Comparison of ENCODE assay signal across 18 cellular contexts in the genomic region with DNA sequence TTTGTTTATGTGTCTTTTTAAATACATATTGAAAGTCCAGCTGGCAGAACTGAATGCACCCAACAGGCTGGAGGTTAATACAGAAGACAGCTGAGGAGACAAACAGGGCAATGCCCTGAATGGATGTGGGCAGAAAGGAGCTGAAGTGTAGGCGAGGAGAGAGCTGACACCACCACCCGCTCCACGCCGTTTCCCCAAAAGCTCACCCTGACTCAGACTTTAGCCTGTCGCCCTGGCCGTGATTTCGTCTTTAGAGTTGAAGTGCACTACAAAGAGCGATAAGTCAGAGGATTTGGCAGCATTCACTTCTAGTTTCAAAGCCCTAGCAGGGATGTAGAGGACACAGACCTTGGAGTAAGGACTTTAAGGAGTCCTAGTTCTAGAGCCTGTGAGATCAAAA. TPM values are rescaled to one million over a fixed set of nuclear protein-coding genes. Genes with fewer than 3 reads are reported as not detected.
A peak's percentile ranks its signal among the peaks of the same experiment; 100 is the strongest.
DNase-seq lines count a peak whose midpoint lies in the region; ATAC-seq and TF ChIP-seq lines count a peak whose summit lies in the region.
"Had no signal": no experiment of that assay in that cellular context is flagged by ENCODE, and none has a peak within 500 bp of the region (broad histone marks: within the 10 kb centered on the region; RNA-seq: fewer than 3 reads in every experiment).

No MANE protein-coding gene starts in this region.

- ATAC-seq in CD4-positive, CD25-positive, alpha-beta regulatory T cell (ENCODE audit: low read depth in 2 of 2): no peak
- no peak for ATAC-seq in GM18502 (IDR thresholded peaks at IDR 0.05; ENCODE audit: poor library complexity, unreplicated experiment)
- ATAC-seq: HCT116; Panc1; stimulated activated memory B cell treated with anti-CD40 and anti-IgM and Interleukin-4, amounts not matched to agents 10 μg/mL and 1 μg/mL and 100 μg/mL, for 72 hours had no signal

- no peaks in the 10 kb centered on the region for H3K36me3 ChIP-seq in CD4-positive, CD25-positive, alpha-beta regulatory T cell (ENCODE audit: control insufficient read depth, insufficient read depth, low read length)
- no peaks in the 10 kb centered on the region for H3K36me3 ChIP-seq in Loucy (ENCODE audit: insufficient read depth, low read length)
- no peaks in the 10 kb centered on the region for H3K36me3 ChIP-seq in trophoblast cell (ENCODE audit: control insufficient read depth in 1 of 2, insufficient read depth in 2 of 2, low read length in 2 of 2)
- H3K36me3 ChIP-seq: BE2C, spleen had no signal

- H2BK120ac ChIP-seq in trophoblast cell (ENCODE audit: insufficient read depth, low read length, poor library complexity): no peak overlapping the region

- peaks cover 29 to 79% (median 43%) of the 10 kb centered on the region in 4 donors for H3K4me1 Mint-ChIP-seq in CD4-positive, CD25-positive, alpha-beta regulatory T cell
- H3K4me1 Mint-ChIP-seq in activated naive CD8-positive, alpha-beta T cell treated with anti-CD3 and anti-CD28 coated beads for 36 hours: peaks cover 65% of the 10 kb centered on the region

- no CpG with 5 or more reads among the region's 8 CpGs for WGBS in trophoblast cell (ENCODE audit: extremely low coverage, insufficient coverage, insufficient read length)

- no peaks in the 10 kb centered on the region for H3K27me3 ChIP-seq in CD4-positive, CD25-positive, alpha-beta regulatory T cell (ENCODE audit: control insufficient read depth, insufficient read depth, low read length)
- H3K27me3 ChIP-seq in Loucy (ENCODE audit: insufficient read depth, low read length, poor library complexity, severe bottlenecking) (no peaks in the 10 kb centered on the region), trophoblast cell (ENCODE audit: insufficient read depth, low read length) (no peaks in the 10 kb centered on the region)
- H3K27me3 ChIP-seq: BE2C, spleen had no signal

- no peak overlapping the region for H2BK5ac ChIP-seq in trophoblast cell (ENCODE audit: low read depth, low read length, poor library complexity)

- no peak overlapping the region for H4K12ac ChIP-seq in trophoblast cell (ENCODE audit: low read depth, low read length)

- peak overlapping the region; percentile 5 for H3K4me2 ChIP-seq in Loucy (ENCODE audit: low read depth, low read length, poor library complexity, severe bottlenecking)
- H3K4me2 ChIP-seq in trophoblast cell (ENCODE audit: low read length): no peak overlapping the region

- no peak overlapping the region for H3K18ac ChIP-seq in trophoblast cell (ENCODE audit: low read length)

- H3K9me2 ChIP-seq in Loucy (replicated peaks; ENCODE audit: low read depth, low read length): no peaks in the 10 kb centered on the region

- no peaks in the 10 kb centered on the region for H3K9me3 ChIP-seq in CD4-positive, CD25-positive, alpha-beta regulatory T cell (ENCODE audit: control insufficient read depth in 2 of 2, low read length in 2 of 2)
- H3K9me3 ChIP-seq in Loucy (ENCODE audit: insufficient read depth, low read depth, low read length): no peaks in the 10 kb centered on the region
- no peaks in the 10 kb centered on the region for H3K9me3 ChIP-seq in trophoblast cell (ENCODE audit: insufficient read depth, low read depth, low read length)
- H3K9me3 ChIP-seq: BE2C, spleen had no signal

- peaks cover 0 to 4% (median 0%) of the 10 kb centered on the region in 7 donors for H3K9me3 Mint-ChIP-seq in CD4-positive, CD25-positive, alpha-beta regulatory T cell
- H3K9me3 Mint-ChIP-seq in activated naive CD8-positive, alpha-beta T cell treated with anti-CD3 and anti-CD28 coated beads for 36 hours: no peaks in the 10 kb centered on the region
- H3K9me3 Mint-ChIP-seq: stimulated activated memory B cell treated with anti-CD40 and anti-IgM and Interleukin-4, amounts not matched to agents 10 μg/mL and 1 μg/mL and 100 μg/mL, for 72 hours had no signal

- H4K8ac ChIP-seq in trophoblast cell (ENCODE audit: low read depth, low read length): no peak overlapping the region

- no peak overlapping the region for H3K4me3 ChIP-seq in CD4-positive, CD25-positive, alpha-beta regulatory T cell (ENCODE audit: low read depth, low read length)
- no peak overlapping the region for H3K4me3 ChIP-seq in Loucy (ENCODE audit: low read length, poor library complexity, severe bottlenecking)
- H3K4me3 ChIP-seq in trophoblast cell (ENCODE audit: low read depth, low read length): no peak overlapping the region
- H3K4me3 ChIP-seq: spleen had no signal

- H3K27ac Mint-ChIP-seq in CD4-positive, CD25-positive, alpha-beta regulatory T cell: peak overlapping the region; percentile 1 to 99 (median 76)
- H3K27ac Mint-ChIP-seq in activated naive CD8-positive, alpha-beta T cell treated with anti-CD3 and anti-CD28 coated beads for 36 hours: peak overlapping the region; percentile 67
- H3K27ac Mint-ChIP-seq: stimulated activated memory B cell treated with anti-CD40 and anti-IgM and Interleukin-4, amounts not matched to agents 10 μg/mL and 1 μg/mL and 100 μg/mL, for 72 hours had no signal

- no peak overlapping the region for H4K91ac ChIP-seq in trophoblast cell (ENCODE audit: low read depth, low read length)

- H3K79me2 ChIP-seq in Loucy (ENCODE audit: insufficient read depth, low read length) (peaks cover 24% of the 10 kb centered on the region), trophoblast cell (ENCODE audit: control insufficient read depth, insufficient read depth, low read length, poor library complexity) (peaks cover 8% of the 10 kb centered on the region)

- no peak overlapping the region for H3K27ac ChIP-seq in CD4-positive, CD25-positive, alpha-beta regulatory T cell (ENCODE audit: insufficient read depth, low read length, poor library complexity, severe bottlenecking)
- H3K27ac ChIP-seq in trophoblast cell (ENCODE audit: low read depth, low read length): no peak overlapping the region

- H4K20me1 ChIP-seq in Loucy (ENCODE audit: insufficient read depth, low read length, poor library complexity, severe bottlenecking): no peaks in the 10 kb centered on the region

- TF ChIP-seq CTCF in Loucy (conservative IDR thresholded peaks at IDR 0.05; ENCODE audit: low read length): no peak

- no peak for DNase-seq in CD4-positive, CD25-positive, alpha-beta regulatory T cell
- DNase-seq in activated naive CD8-positive, alpha-beta T cell treated with anti-CD3 and anti-CD28 coated beads for 36 hours: peak; percentile 43
- DNase-seq in trophoblast cell (no peak), HuH-7 (ENCODE audit: low spot score) (no peak), GM03348 (ENCODE audit: low spot score) (no peak), NCI-H510A treated with DMSO at 0.1 percent for 48 hours (lab: John Stamatoyannopoulos, UW) (no peak)
- DNase-seq: BE2C, head of caudate nucleus, NCI-H1105, NCI-H510A, occipital lobe, spleen, T1000 had no signal

- H2BK12ac ChIP-seq in trophoblast cell (ENCODE audit: low read length): peak overlapping the region; percentile 58

- no peaks in the 10 kb centered on the region for H3F3A ChIP-seq in Loucy (ENCODE audit: low read depth)

- peaks cover 11% of the 10 kb centered on the region for H3K79me1 ChIP-seq in trophoblast cell (ENCODE audit: low read length)

- peak overlapping the region; percentile 17; the same call in 1 of the 2 replicates for H2AFZ ChIP-seq in Loucy (ENCODE audit: low read length)
- no peak overlapping the region for H2AFZ ChIP-seq in trophoblast cell (ENCODE audit: insufficient read depth, low read length, poor library complexity)

- H3K4ac ChIP-seq in trophoblast cell (ENCODE audit: low read depth, low read length): no peak overlapping the region

- no peak overlapping the region for H2AK5ac ChIP-seq in trophoblast cell (ENCODE audit: low read length)

- peaks cover 32% of the 10 kb centered on the region for H3K4me1 ChIP-seq in CD4-positive, CD25-positive, alpha-beta regulatory T cell (ENCODE audit: control insufficient read depth, insufficient read depth, low read length, poor library complexity, severe bottlenecking)
- H3K4me1 ChIP-seq in Loucy (ENCODE audit: insufficient read depth, low read length, poor library complexity, severe bottlenecking): peaks cover 83% of the 10 kb centered on the region
- no peaks in the 10 kb centered on the region for H3K4me1 ChIP-seq in trophoblast cell (ENCODE audit: control insufficient read depth in 1 of 2, insufficient read depth in 2 of 2, low read length in 2 of 2)

- H3K14ac ChIP-seq in trophoblast cell (ENCODE audit: low read length): no peak overlapping the region

- H3K9ac ChIP-seq in Loucy (ENCODE audit: low read depth, low read length, poor library complexity, severe bottlenecking): peak overlapping the region; percentile 25
- H3K9ac ChIP-seq in trophoblast cell (ENCODE audit: low read length): no peak overlapping the region

- peaks cover 6% of the 10 kb centered on the region for H3K27me3 Mint-ChIP-seq in CD4-positive, CD25-positive, alpha-beta regulatory T cell
- H3K27me3 Mint-ChIP-seq in activated naive CD8-positive, alpha-beta T cell treated with anti-CD3 and anti-CD28 coated beads for 36 hours: no peaks in the 10 kb centered on the region
- H3K27me3 Mint-ChIP-seq: stimulated activated memory B cell treated with anti-CD40 and anti-IgM and Interleukin-4, amounts not matched to agents 10 μg/mL and 1 μg/mL and 100 μg/mL, for 72 hours had no signal

- peak overlapping the region in 3 of 4 donors; percentile 10 to 69 (median 48) for H3K4me3 Mint-ChIP-seq in CD4-positive, CD25-positive, alpha-beta regulatory T cell
- peak overlapping the region; percentile 64 for H3K4me3 Mint-ChIP-seq in activated naive CD8-positive, alpha-beta T cell treated with anti-CD3 and anti-CD28 coated beads for 36 hours
- H3K4me3 Mint-ChIP-seq: stimulated activated memory B cell treated with anti-CD40 and anti-IgM and Interleukin-4, amounts not matched to agents 10 μg/mL and 1 μg/mL and 100 μg/mL, for 72 hours had no signal

- H3K36me3 Mint-ChIP-seq in CD4-positive, CD25-positive, alpha-beta regulatory T cell: no peaks in the 10 kb centered on the region
- H3K36me3 Mint-ChIP-seq in activated naive CD8-positive, alpha-beta T cell treated with anti-CD3 and anti-CD28 coated beads for 36 hours: peaks cover 12% of the 10 kb centered on the region
- H3K36me3 Mint-ChIP-seq: stimulated activated memory B cell treated with anti-CD40 and anti-IgM and Interleukin-4, amounts not matched to agents 10 μg/mL and 1 μg/mL and 100 μg/mL, for 72 hours had no signal

- peak overlapping the region; percentile 56 for H3K23ac ChIP-seq in trophoblast cell (ENCODE audit: low read length)

RNA-seq across cellular contexts. Expression of a gene that starts 2.2 kb away (rescaled TPM):
- total RNA-seq in CD4-positive, CD25-positive, alpha-beta regulatory T cell: 70.4 TPM
- 10 to 100 TPM; 47.3 to 64.3 (median 51.4) TPM for polyA plus RNA-seq in CD4-positive, CD25-positive, alpha-beta regulatory T cell
- 100 to 1,000 TPM in 1 of 2 experiments, 10 to 100 TPM in 1; 92.1 to 101 TPM for total RNA-seq in activated naive CD8-positive, alpha-beta T cell treated with anti-CD3 and anti-CD28 coated beads for 36 hours
- polyA plus RNA-seq in trophoblast cell (2013): 12.3 and 12.4 TPM in 2 replicates
